In genomic region chr15:92667291-92667904, GRCh38 we compare ENCODE assay signal across 12 cellular contexts. TPM values are rescaled to one million over a fixed set of nuclear protein-coding genes. Genes with fewer than 3 reads are reported as not detected.
DNase-seq lines count a peak whose midpoint lies in the region; ATAC-seq, FAIRE-seq and TF ChIP-seq lines count a peak whose summit lies in the region.
"Had no signal": no experiment of that assay in that cellular context is flagged by ENCODE, and none has a peak within 500 bp of the region (broad histone marks: within the 10 kb centered on the region; RNA-seq: fewer than 3 reads in every experiment).

No MANE protein-coding gene starts in this region.

- H3K36me3 ChIP-seq in H1 (ENCODE audit: control insufficient read depth in 2 of 4, insufficient read depth in 4 of 4, low read length in 3 of 4) (no peaks in the 10 kb centered on the region), neuronal stem cell (replicated peaks in 1 of 2; ENCODE audit: control insufficient read depth in 2 of 2, insufficient read depth in 2 of 2, low read length in 2 of 2) (no peaks in the 10 kb centered on the region), smooth muscle cell (ENCODE audit: low read depth) (no peaks in the 10 kb centered on the region)

- H3K27me3 ChIP-seq in H1 (replicated peaks in 1 of 4; ENCODE audit: control insufficient read depth in 3 of 4, extremely low read depth in 1 of 4, insufficient read depth in 3 of 4, low read length in 3 of 4) (peaks cover 0 to 5% (median 1%) of the 10 kb centered on the region in 4 experiments; a peak in 3 of 7 replicates), neuronal stem cell (ENCODE audit: control insufficient read depth in 3 of 3, insufficient read depth in 3 of 3, low read depth in 1 of 3, low read length in 3 of 3) (peaks cover 0 to 7% (median 0%) of the 10 kb centered on the region in 3 experiments), smooth muscle cell (ENCODE audit: low read depth) (no peaks in the 10 kb centered on the region)

- TF ChIP-seq POLR2A in H1 (IDR thresholded peaks at IDR 0.05; ENCODE audit: control extremely low read depth in 1 of 2, low read depth in 2 of 2, low read length in 2 of 2), result no peak

- H3K4ac ChIP-seq in H1 (replicated peaks; ENCODE audit: insufficient read length, low read depth, low read length), result no peak overlapping the region
- no peak overlapping the region for H3K4ac ChIP-seq in neuronal stem cell (ENCODE audit: low read length)

- no peak overlapping the region for H3K18ac ChIP-seq in H1 (ENCODE audit: extremely low read depth, low read length)
- H3K18ac ChIP-seq in neuronal stem cell (ENCODE audit: low read length), result peak overlapping the region; percentile 11

- FAIRE-seq in H1 (lab: Jason Lieb, UNC), result no peak

- H2AK5ac ChIP-seq in H1 (ENCODE audit: low read depth, low read length) (0 out of 2 replicates have a peak overlapping the region, but pooled peaks have one; percentile 53), neuronal stem cell (ENCODE audit: low read depth, low read length) (no peak overlapping the region)

- CTCF ChIA-PET in H1 (lab: Charles Lee; ENCODE audit: partially characterized antibody), result interaction anchor here (0.8 to 1.9 kb wide), 9 partner anchors 9 to 145 kb away, joined by 3 to 7 read pairs (median 4); no protein-coding TSS in a partner anchor

- POLR2A ChIA-PET in H1 (lab: Charles Lee; ENCODE audit: partially characterized antibody), result interaction anchor here (0.7 kb wide), 1 partner anchor 13 kb away, joined by 3 read pairs; no protein-coding TSS in a partner anchor

- H4K8ac ChIP-seq in H1 (ENCODE audit: extremely low read depth, insufficient read depth, low read length) (no peak overlapping the region), neuronal stem cell (ENCODE audit: low read depth, low read length) (no peak overlapping the region)

- TF ChIP-seq EP300 in H1 (IDR thresholded peaks at IDR 0.05; ENCODE audit: borderline replicate concordance in 1 of 2, low read depth in 2 of 2, low read length in 2 of 2), result no peak

- no peak overlapping the region for H3K23ac ChIP-seq in H1 (ENCODE audit: insufficient read length)
- no peak overlapping the region for H3K23ac ChIP-seq in neuronal stem cell (ENCODE audit: low read depth, low read length, poor library complexity)

- no peak overlapping the region for H2BK12ac ChIP-seq in H1 (ENCODE audit: low read depth, low read length)
- H2BK12ac ChIP-seq in neuronal stem cell (ENCODE audit: low read length), result no peak overlapping the region

- no peak overlapping the region for H4K5ac ChIP-seq in H1 (ENCODE audit: insufficient read length, low read depth, low read length)

- no peaks in the 10 kb centered on the region; the same call in 1 of the 2 replicates for H3K23me2 ChIP-seq in H1 (ENCODE audit: low read depth, low read length)

- H3K9ac ChIP-seq in H1 (replicated peaks in 1 of 4; ENCODE audit: extremely low read depth in 1 of 4, low read depth in 3 of 4, low read length in 3 of 4) (no peak overlapping the region), neuronal stem cell (ENCODE audit: low read depth, low read length, poor library complexity) (no peak overlapping the region), smooth muscle cell (ENCODE audit: low read depth) (no peak overlapping the region)

- DNase-seq in DMS53 treated with DMSO at 0.1 percent for 48 hours (lab: John Stamatoyannopoulos, UW; ENCODE audit: unreplicated experiment) (peak; percentile 86), NCI-H2196 treated with DMSO at 0.1 percent for 48 hours (lab: John Stamatoyannopoulos, UW; ENCODE audit: unreplicated experiment) (peak; percentile 22), H1 (ENCODE audit: low read depth in 1 of 2, low spot score in 2 of 2) (no peak), neuronal stem cell (ENCODE audit: low spot score) (no peak), head of caudate nucleus (no peak), smooth muscle cell (lab: John Stamatoyannopoulos, UW; ENCODE audit: unreplicated experiment) (no peak), 8988T (no peak)
- DNase-seq: activated CD4-positive, alpha-beta memory T cell treated with anti-CD3 and anti-CD28 coated beads for 36 hours; Calu3; NK-92 treated with Interleukin-12 subunit alpha and Interleukin-12 subunit beta, amount 100 ng/mL, for 24 hours; stimulated activated CD4-positive, alpha-beta T cell treated with anti-CD3 and anti-CD28 coated beads, Interleukin-15, amount 100 ng/mL, for 24 hours had no signal

- H2BK5ac ChIP-seq in H1 (ENCODE audit: low read depth, low read length) (peak overlapping the region; percentile 55; the same call in 1 of the 2 replicates), neuronal stem cell (ENCODE audit: low read length) (no peak overlapping the region)

- H3K14ac ChIP-seq in H1 (ENCODE audit: insufficient read length), result no peak overlapping the region
- no peak overlapping the region for H3K14ac ChIP-seq in neuronal stem cell (ENCODE audit: low read length)

- no peaks in the 10 kb centered on the region for H4K20me1 ChIP-seq in H1 (replicated peaks in 1 of 2; ENCODE audit: control insufficient read depth in 1 of 2, insufficient read depth in 2 of 2, low read length in 2 of 2)
- no peaks in the 10 kb centered on the region for H4K20me1 ChIP-seq in smooth muscle cell (ENCODE audit: low read depth)

- H4K91ac ChIP-seq in H1 (replicated peaks; ENCODE audit: insufficient read length, low read length) (peak overlapping the region; percentile 59), neuronal stem cell (ENCODE audit: low read depth, low read length, poor library complexity) (no peak overlapping the region)

- H3K9me3 ChIP-seq in H1 (ENCODE audit: insufficient read depth in 2 of 2, low read depth in 1 of 2, low read length in 1 of 2) (no peaks in the 10 kb centered on the region), neuronal stem cell (replicated peaks in 1 of 2; ENCODE audit: control insufficient read depth in 2 of 2, insufficient read depth in 1 of 2, low read depth in 1 of 2, low read length in 2 of 2) (no peaks in the 10 kb centered on the region), smooth muscle cell (replicated peaks; ENCODE audit: low read depth) (no peaks in the 10 kb centered on the region)

- WGBS in H1 (ENCODE audit: extremely low coverage in 1 of 2, insufficient coverage in 1 of 2, insufficient read length in 1 of 2, insufficient replicate concordance in 2 of 2, low coverage in 1 of 2, low lambda C conversion rate in 2 of 2, missing lambda C conversion rate in 1 of 2), 2 experiments, result 63% methylated on average over 13 of the region's 13 CpGs; no CpG with 5 or more reads in 1 of the 2 experiments
- WGBS in neuronal stem cell (ENCODE audit: extremely low coverage in 2 of 2, insufficient read length in 2 of 2, insufficient replicate concordance in 1 of 2), 2 donors, result no CpG with 5 or more reads among the region's 13 CpGs
- 59% methylated on average over 13 of the region's 13 CpGs for WGBS in smooth muscle cell (ENCODE audit: low lambda C conversion rate)

- no peak for TF ChIP-seq CTCF in H1 (IDR thresholded peaks at IDR 0.05; ENCODE audit: control extremely low read depth in 1 of 3, insufficient read depth in 1 of 3, low read depth in 1 of 3, low read length in 3 of 3)
- TF ChIP-seq CTCF in smooth muscle cell (IDR thresholded peaks at IDR 0.05; ENCODE audit: borderline replicate concordance, insufficient read depth, poor library complexity, severe bottlenecking), result no peak

- H3K4me1 ChIP-seq in H1 (replicated peaks in 1 of 4; ENCODE audit: control insufficient read depth in 3 of 4, insufficient read depth in 4 of 4, low read length in 3 of 4), result peaks cover 6 to 12% (median 8%) of the 10 kb centered on the region in 4 experiments
- H3K4me1 ChIP-seq in neuronal stem cell (ENCODE audit: control insufficient read depth in 2 of 2, insufficient read depth in 1 of 2, low read depth in 1 of 2, low read length in 2 of 2), result peaks cover 4 to 11% of the 10 kb centered on the region in 2 donors
- peaks cover 23% of the 10 kb centered on the region for H3K4me1 ChIP-seq in smooth muscle cell (ENCODE audit: low read depth)

- no peaks in the 10 kb centered on the region for H3K79me2 ChIP-seq in H1 (ENCODE audit: control insufficient read depth in 1 of 2, insufficient read depth in 2 of 2, low read length in 2 of 2)
- H3K79me2 ChIP-seq in smooth muscle cell (ENCODE audit: low read depth), result no peaks in the 10 kb centered on the region

- no peak overlapping the region for H3K56ac ChIP-seq in H1 (replicated peaks; ENCODE audit: insufficient read length, low read depth, low read length)

- no peak overlapping the region for H3K4me3 ChIP-seq in H1 (ENCODE audit: extremely low read depth in 1 of 4, insufficient read depth in 2 of 4, low read depth in 3 of 4, low read length in 4 of 4)
- no peak overlapping the region for H3K4me3 ChIP-seq in neuronal stem cell (ENCODE audit: low read length in 2 of 2)
- no peak overlapping the region for H3K4me3 ChIP-seq in smooth muscle cell

- H3K27ac ChIP-seq in H1 (ENCODE audit: low read depth, low read length), result no peak overlapping the region
- H3K27ac ChIP-seq in neuronal stem cell (replicated peaks; ENCODE audit: low read length), result no peak overlapping the region
- no peak overlapping the region for H3K27ac ChIP-seq in smooth muscle cell (ENCODE audit: low read depth)

- no peak overlapping the region for H2BK20ac ChIP-seq in H1 (ENCODE audit: low read length)

- H3K79me1 ChIP-seq in H1 (ENCODE audit: low read depth, low read length) (no peaks in the 10 kb centered on the region), neuronal stem cell (ENCODE audit: low read depth, low read length) (no peaks in the 10 kb centered on the region)

- TF ChIP-seq RAD21 in H1 (IDR thresholded peaks at IDR 0.05 in 1 of 2, conservative IDR thresholded peaks at IDR 0.05 in 1 of 2; ENCODE audit: low read depth in 2 of 2, low read length in 2 of 2), result no peak

- no peaks in the 10 kb centered on the region for H3F3A ChIP-seq in smooth muscle cell (ENCODE audit: low read depth)

- H2BK15ac ChIP-seq in H1 (ENCODE audit: low read length) (no peak overlapping the region), neuronal stem cell (ENCODE audit: low read length) (peak overlapping the region; percentile 7)

- H2BK120ac ChIP-seq in H1 (replicated peaks; ENCODE audit: low read depth, low read length) (no peak overlapping the region), neuronal stem cell (ENCODE audit: low read depth, low read length) (no peak overlapping the region)

- intact Hi-C loops in head of caudate nucleus (cut with DNase I), result no loop called here

- H2AFZ ChIP-seq in H1 (ENCODE audit: low read length) (peak overlapping the region; percentile 41; the same call in 1 of the 2 replicates), neuronal stem cell (ENCODE audit: low read length) (no peak overlapping the region), smooth muscle cell (ENCODE audit: low read depth) (no peak overlapping the region)

- peak overlapping the region; percentile 16 to 51; a peak in 2 of 4 replicates for H3K4me2 ChIP-seq in H1 (ENCODE audit: insufficient read depth in 1 of 2, low read depth in 2 of 2, low read length in 2 of 2)
- no peak overlapping the region for H3K4me2 ChIP-seq in neuronal stem cell (ENCODE audit: insufficient read depth, low read length, poor library complexity, severe bottlenecking)
- no peak overlapping the region for H3K4me2 ChIP-seq in smooth muscle cell

- ATAC-seq in GM18907 (IDR thresholded peaks at IDR 0.05; ENCODE audit: unreplicated experiment), result no peak

RNA-seq across cellular contexts. Expression of gene FAM174B, which starts 11.8 kb away (rescaled TPM):
- 35.2 and 35.3 TPM in 2 replicates for total RNA-seq in H1 (2021; fragmentation: NEBNext Ultra II Directional; extraction: Animal tissue kit (Norgen Biotek cat#: 25700))
- polyA plus RNA-seq in H1 (2011; rRNA removed) (9.3 and 10.1 TPM in 2 replicates), smooth muscle cell (2.0 and 4.6 TPM in 2 replicates)
- 9.7 TPM for polyA plus RNA-seq in H1 (2011; cell fraction: cytosol; rRNA removed)
- 13.4 TPM for polyA plus RNA-seq in H1 (2011; cell fraction: nucleus; rRNA removed)
- 21.5 to 31.3 TPM (median 28.3 TPM) in 4 replicates for polyA plus RNA-seq in H1 (2012, experiment 1 of 2)
- 15.9 TPM for polyA plus RNA-seq in H1 (2012, experiment 2 of 2)
- 20.3 TPM for polyA plus RNA-seq in H1 (2013, experiment 1 of 2)
- polyA plus RNA-seq in H1 (2013, experiment 2 of 2), result 27.1 TPM
- 24.5 and 32.5 TPM in 2 replicates for polyA minus RNA-seq in H1 (2011; rRNA and poly(A)+ RNA removed)
- polyA minus RNA-seq in H1 (2011; cell fraction: cytosol; rRNA and poly(A)+ RNA removed), result 16.4 TPM
- polyA minus RNA-seq in H1 (2011; cell fraction: nucleus; rRNA and poly(A)+ RNA removed), result 13.8 TPM
- 5.8 TPM for polyA plus RNA-seq in neuronal stem cell (2013, experiment 1 of 2)
- 5.7 TPM for polyA plus RNA-seq in neuronal stem cell (2013, experiment 2 of 2)
- 2.1 and 4.4 TPM in 2 replicates for total RNA-seq in smooth muscle cell

Comparison
In these comparisons a context has a peak if more than half of its experiments do, and no peak if none do; other contexts are left out.
1. DNase-seq: peak in DMS53 treated with DMSO at 0.1 percent for 48 hours (single experiment) and NCI-H2196 treated with DMSO at 0.1 percent for 48 hours (single experiment); none in H1 (0 of 2), neuronal stem cell (single experiment), head of caudate nucleus (0 of 42), smooth muscle cell (single experiment) and 8988T (single experiment).
2. H3K4me2 ChIP-seq: peak in H1 (2 of 2); none in neuronal stem cell (single experiment) and smooth muscle cell (single experiment).